ENCODE assay signal across 8 cellular contexts in genomic region chr15:58957101-58957973, GRCh38. TPM values are rescaled to one million over a fixed set of nuclear protein-coding genes. Genes with fewer than 3 reads are reported as not detected.
DNase-seq lines count a peak whose midpoint lies in the region; ATAC-seq and TF ChIP-seq lines count a peak whose summit lies in the region.

No MANE protein-coding gene starts in this region.

- peak; percentile 75 for TF ChIP-seq CTCF in progenitor cell of endocrine pancreas (IDR thresholded peaks at IDR 0.05; ENCODE audit: unreplicated experiment)

- H3K4me3 Mint-ChIP-seq in CD4-positive, CD25-positive, alpha-beta regulatory T cell: no peak overlapping the region
- no peak overlapping the region for H3K4me3 Mint-ChIP-seq in activated T-helper 17 cell treated with anti-CD3 and anti-CD28 coated beads, Interleukin-2, amount 50 U/mL, for 72 hours
- no peak overlapping the region for H3K4me3 Mint-ChIP-seq in progenitor cell of endocrine pancreas (ENCODE audit: low read depth)

- H3K36me3 Mint-ChIP-seq in CD4-positive, CD25-positive, alpha-beta regulatory T cell: no peaks in the 10 kb centered on the region
- no peaks in the 10 kb centered on the region for H3K36me3 Mint-ChIP-seq in activated T-helper 17 cell treated with anti-CD3 and anti-CD28 coated beads, Interleukin-2, amount 50 U/mL, for 72 hours (ENCODE audit: low read depth)
- no peaks in the 10 kb centered on the region for H3K36me3 Mint-ChIP-seq in progenitor cell of endocrine pancreas (ENCODE audit: insufficient read depth)

- no peak overlapping the region for H3K27ac ChIP-seq in CD4-positive, CD25-positive, alpha-beta regulatory T cell (ENCODE audit: insufficient read depth, low read length, poor library complexity, severe bottlenecking)

- no peaks in the 10 kb centered on the region for H3K27me3 ChIP-seq in CD4-positive, CD25-positive, alpha-beta regulatory T cell (ENCODE audit: control insufficient read depth, insufficient read depth, low read length)

- peak overlapping the region in 1 of 3 donors; percentile 7 for H3K27ac Mint-ChIP-seq in CD4-positive, CD25-positive, alpha-beta regulatory T cell
- no peak overlapping the region for H3K27ac Mint-ChIP-seq in activated T-helper 17 cell treated with anti-CD3 and anti-CD28 coated beads, Interleukin-2, amount 50 U/mL, for 72 hours
- no peak overlapping the region for H3K27ac Mint-ChIP-seq in progenitor cell of endocrine pancreas

- no peaks in the 10 kb centered on the region for H3K4me1 ChIP-seq in CD4-positive, CD25-positive, alpha-beta regulatory T cell (ENCODE audit: control insufficient read depth, insufficient read depth, low read length, poor library complexity, severe bottlenecking)

- H3K4me3 ChIP-seq in CD4-positive, CD25-positive, alpha-beta regulatory T cell (ENCODE audit: low read depth, low read length): no peak overlapping the region

- no peaks in the 10 kb centered on the region for H3K9me3 Mint-ChIP-seq in CD4-positive, CD25-positive, alpha-beta regulatory T cell
- H3K9me3 Mint-ChIP-seq in activated T-helper 17 cell treated with anti-CD3 and anti-CD28 coated beads, Interleukin-2, amount 50 U/mL, for 72 hours: no peaks in the 10 kb centered on the region
- no peaks in the 10 kb centered on the region for H3K9me3 Mint-ChIP-seq in progenitor cell of endocrine pancreas (ENCODE audit: low read depth)

- DNase-seq in CD4-positive, CD25-positive, alpha-beta regulatory T cell: peak; percentile 41 to 85 (median 70)
- DNase-seq in NAMALWA (ENCODE audit: low spot score) (peak; percentile 93), SIG-M5 (lab: John Stamatoyannopoulos, UW) (peak; percentile 8), germinal center (ENCODE audit: low spot score) (peak; percentile 74), progenitor cell of endocrine pancreas (ENCODE audit: low spot score, unreplicated experiment) (peak; percentile 19)

- H3K36me3 ChIP-seq in CD4-positive, CD25-positive, alpha-beta regulatory T cell (ENCODE audit: control insufficient read depth, insufficient read depth, low read length): no peaks in the 10 kb centered on the region

- H3K9me3 ChIP-seq in CD4-positive, CD25-positive, alpha-beta regulatory T cell (ENCODE audit: control insufficient read depth in 2 of 2, low read length in 2 of 2): no peaks in the 10 kb centered on the region

- peak; percentile 88 to 92 for ATAC-seq in CD4-positive, CD25-positive, alpha-beta regulatory T cell (ENCODE audit: low read depth in 2 of 2)
- peak; percentile 78 for ATAC-seq in GM21423 (IDR thresholded peaks at IDR 0.05; ENCODE audit: unreplicated experiment)
- peak; percentile 81 for ATAC-seq in activated T-helper 17 cell treated with anti-CD3 and anti-CD28 coated beads, Interleukin-2, amount 50 U/mL, for 72 hours (replicated peaks)
- ATAC-seq in GM19324 (IDR thresholded peaks at IDR 0.05; ENCODE audit: low FRiP score, unreplicated experiment): no peak

- H3K4me1 Mint-ChIP-seq in CD4-positive, CD25-positive, alpha-beta regulatory T cell: peaks cover 7 to 12% (median 10%) of the 10 kb centered on the region in 4 donors
- H3K4me1 Mint-ChIP-seq in activated T-helper 17 cell treated with anti-CD3 and anti-CD28 coated beads, Interleukin-2, amount 50 U/mL, for 72 hours: peaks cover 8% of the 10 kb centered on the region
- peaks cover 3% of the 10 kb centered on the region for H3K4me1 Mint-ChIP-seq in progenitor cell of endocrine pancreas (ENCODE audit: low read depth)

- H3K27me3 Mint-ChIP-seq in CD4-positive, CD25-positive, alpha-beta regulatory T cell: no peaks in the 10 kb centered on the region
- H3K27me3 Mint-ChIP-seq in activated T-helper 17 cell treated with anti-CD3 and anti-CD28 coated beads, Interleukin-2, amount 50 U/mL, for 72 hours: no peaks in the 10 kb centered on the region
- H3K27me3 Mint-ChIP-seq in progenitor cell of endocrine pancreas: no peaks in the 10 kb centered on the region

RNA-seq across cellular contexts. Expression of gene SLTM, which starts 23.9 kb away (rescaled TPM):
- 232 TPM for total RNA-seq in CD4-positive, CD25-positive, alpha-beta regulatory T cell
- 10 to 100 TPM; 43.6 to 57.5 (median 53.8) TPM for polyA plus RNA-seq in CD4-positive, CD25-positive, alpha-beta regulatory T cell
- 10 to 100 TPM; 62.8 to 94.6 TPM for total RNA-seq in activated T-helper 17 cell treated with anti-CD3 and anti-CD28 coated beads, Interleukin-2, amount 50 U/mL, for 72 hours
- 144 and 151 TPM in 2 replicates for total RNA-seq in progenitor cell of endocrine pancreas

RNA-seq across cellular contexts. Expression of gene RNF111, which starts 30.1 kb away (rescaled TPM):
- total RNA-seq in CD4-positive, CD25-positive, alpha-beta regulatory T cell: 58.2 TPM
- 10 to 100 TPM; 17.2 to 23.2 (median 18.8) TPM for polyA plus RNA-seq in CD4-positive, CD25-positive, alpha-beta regulatory T cell
- 10 to 100 TPM; 28.9 to 46.2 TPM for total RNA-seq in activated T-helper 17 cell treated with anti-CD3 and anti-CD28 coated beads, Interleukin-2, amount 50 U/mL, for 72 hours
- 39.0 and 40.1 TPM in 2 replicates for total RNA-seq in progenitor cell of endocrine pancreas

Comparison
In these comparisons a context has a peak if more than half of its experiments do, and no peak if none do; other contexts are left out.
1. DNase-seq: peak in every context shown above with its lines; median percentile 93 in NAMALWA; 74 in germinal center; 70 in CD4-positive, CD25-positive, alpha-beta regulatory T cell; 19 in progenitor cell of endocrine pancreas; 8 in SIG-M5.